In the genomic region with DNA sequence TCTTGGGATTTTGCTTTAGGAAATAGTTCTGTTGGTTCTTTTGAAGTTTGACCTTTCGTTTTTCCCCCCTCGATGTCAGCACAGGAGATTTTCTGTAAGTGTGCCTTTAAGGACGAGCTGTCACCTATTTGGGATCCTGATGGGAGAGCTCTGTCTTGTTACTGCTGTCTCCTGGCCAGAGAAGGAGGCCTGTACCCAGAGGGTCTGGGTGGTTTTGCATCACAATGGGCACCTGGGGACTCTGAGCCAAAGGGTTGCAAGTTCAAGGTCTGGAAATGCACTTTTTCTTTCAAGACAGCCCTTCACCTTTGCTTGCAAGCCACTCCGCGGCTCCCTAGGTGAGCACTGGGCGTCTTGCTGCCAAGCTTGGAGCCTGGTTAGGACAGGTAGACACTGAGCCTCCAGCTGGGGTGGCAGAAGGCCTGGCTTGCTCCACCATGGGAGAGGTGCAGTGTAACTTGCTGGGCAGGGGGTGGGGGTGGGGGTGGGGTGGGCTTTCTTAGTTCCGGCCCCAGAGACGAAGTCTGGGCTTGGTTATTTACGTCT, we compare ENCODE assay signal across 17 cellular contexts. TPM values are rescaled to one million over a fixed set of nuclear protein-coding genes. Genes with fewer than 3 reads are reported as not detected.
"Had no signal": no experiment of that assay in that cellular context is flagged by ENCODE, and none has a peak within 500 bp of the region (broad histone marks: within the 10 kb centered on the region; RNA-seq: fewer than 3 reads in every experiment).

No MANE protein-coding gene starts in this region.

- DNase-seq: activated CD4-positive, alpha-beta memory T cell treated with anti-CD3 and anti-CD28 coated beads, Interleukin-2, amount 10 ng/mL, durations not matched to agents 7 days and 5 days; activated naive CD8-positive, alpha-beta T cell treated with anti-CD3 and anti-CD28 coated beads, Interleukin-2, amount 10 ng/mL, durations not matched to agents 7 days and 5 days; activated T-cell treated with anti-CD3 and anti-CD28 coated beads, Interleukin-2, amount 50 U/mL, for 48 hours; colonic mucosa; effector CD8-positive, alpha-beta T cell; sigmoid colon; stimulated activated CD4-positive, alpha-beta T cell treated with anti-CD3 and anti-CD28 coated beads, Interleukin-2, amount 100 ng/mL, for 24 hours; stimulated activated naive CD4-positive, alpha-beta T cell; T-helper 9 cell had no signal

- ATAC-seq: natural killer cell treated with Interleukin-12 subunit alpha and Interleukin-12 subunit beta and Interleukin-15 and Interleukin-18, amount 100 ng/mL, for 72 hours had no signal

- FAIRE-seq: frontal cortex had no signal

- H3K4me1 ChIP-seq: ascending aorta, colonic mucosa had no signal

- H3K4me3 ChIP-seq: ascending aorta, cardiac muscle cell, colonic mucosa, sigmoid colon, suprapubic skin had no signal

- H3K9me3 ChIP-seq: ascending aorta, colonic mucosa, sigmoid colon, suprapubic skin had no signal

- H3K36me3 ChIP-seq: ascending aorta, cardiac muscle cell, colonic mucosa, sigmoid colon, suprapubic skin had no signal

- H3K27ac ChIP-seq: ascending aorta, cardiac muscle cell, colonic mucosa, sigmoid colon, suprapubic skin had no signal

RNA-seq across cellular contexts. Expression of gene AJAP1, which starts 2.9 kb away (rescaled TPM):
- total RNA-seq: activated CD4-positive, alpha-beta memory T cell treated with anti-CD3 and anti-CD28 coated beads, Interleukin-2, amount 10 ng/mL, durations not matched to agents 7 days and 5 days; activated naive CD8-positive, alpha-beta T cell treated with anti-CD3 and anti-CD28 coated beads, Interleukin-2, amount 10 ng/mL, durations not matched to agents 7 days and 5 days; cardiac muscle cell; fibroblast of lung; lung microvascular endothelial cell; natural killer cell treated with Interleukin-12 subunit alpha and Interleukin-12 subunit beta and Interleukin-15 and Interleukin-18, amount 100 ng/mL, for 72 hours; pulmonary artery endothelial cell had no signal
- polyA plus RNA-seq: cardiac muscle cell had no signal
